ENCODE assay signal across 8 cellular contexts in the genomic region with DNA sequence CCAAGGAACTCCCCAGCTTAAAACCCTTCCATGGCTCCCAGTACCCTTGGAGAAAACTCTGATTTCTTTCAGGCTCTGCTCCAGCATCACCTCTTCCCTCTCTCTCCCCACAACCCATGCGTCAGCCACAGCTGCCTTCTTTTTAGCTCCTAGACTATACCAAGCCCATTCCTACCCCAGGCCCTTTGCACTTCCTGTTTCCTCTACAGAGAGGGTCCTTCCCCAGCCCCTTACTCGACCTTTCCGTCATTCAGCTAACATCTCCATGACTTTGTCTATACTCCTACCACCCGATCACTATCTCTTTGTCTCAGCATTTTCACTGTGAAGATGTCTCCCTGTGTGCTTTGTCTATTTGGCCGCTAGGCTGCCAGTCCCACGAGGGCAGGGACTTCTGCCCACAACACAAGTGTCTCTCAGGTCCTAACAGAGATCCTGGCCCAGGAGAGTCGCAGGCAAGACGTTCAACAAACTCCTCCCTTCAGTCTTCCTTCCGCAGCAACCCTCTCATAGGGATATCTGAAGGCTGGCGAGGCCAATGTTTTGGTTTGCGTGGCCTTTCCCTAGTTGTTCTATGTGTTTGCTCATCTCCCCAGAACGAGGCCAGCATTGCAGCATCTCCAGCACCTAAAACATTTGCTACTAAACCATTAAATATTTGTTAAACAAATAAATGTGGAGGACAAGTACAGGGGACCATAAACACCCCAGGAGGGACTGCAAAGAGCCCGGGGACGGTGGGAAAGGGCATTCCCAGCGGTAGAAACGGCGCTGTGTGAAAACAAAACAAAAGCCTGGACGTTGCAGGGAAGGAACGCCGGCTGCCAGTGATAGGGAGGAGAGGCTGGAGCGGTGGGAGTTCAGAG. TPM values are rescaled to one million over a fixed set of nuclear protein-coding genes. Genes with fewer than 3 reads are reported as not detected.
DNase-seq lines count a peak whose midpoint lies in the region; ATAC-seq and TF ChIP-seq lines count a peak whose summit lies in the region.

No MANE protein-coding gene starts in this region.

- no peaks in the 10 kb centered on the region for H3K36me3 ChIP-seq in CD8-positive, alpha-beta T cell (ENCODE audit: insufficient read depth, low read length)
- no peaks in the 10 kb centered on the region for H3K36me3 ChIP-seq in neural progenitor cell

- no peak overlapping the region for H3K27ac Mint-ChIP-seq in CD8-positive, alpha-beta T cell
- H3K27ac Mint-ChIP-seq in HFFc6 (peak overlapping the region; percentile 68), neural progenitor cell (no peak overlapping the region)

- H3K4me3 Mint-ChIP-seq in CD8-positive, alpha-beta T cell, result peak overlapping the region; percentile 52
- H3K4me3 Mint-ChIP-seq in HFFc6, result peak overlapping the region; percentile 87
- no peak overlapping the region for H3K4me3 Mint-ChIP-seq in neural progenitor cell

- H3K9ac ChIP-seq in neural progenitor cell, result no peak overlapping the region

- CTCF ChIA-PET in CD8-positive, alpha-beta T cell (lab: Charles Lee), result interaction anchor here (3.7 kb wide), 1 partner anchor 85 kb away, joined by 31 read pairs; no protein-coding TSS in a partner anchor

- no peaks in the 10 kb centered on the region for H3K9me3 ChIP-seq in CD8-positive, alpha-beta T cell (ENCODE audit: low read length)
- no peaks in the 10 kb centered on the region for H3K9me3 ChIP-seq in neural progenitor cell (ENCODE audit: low read depth)

- H4K20me1 ChIP-seq in neural progenitor cell (ENCODE audit: low read depth), result no peaks in the 10 kb centered on the region

- H3K79me2 ChIP-seq in neural progenitor cell (ENCODE audit: low read depth), result no peaks in the 10 kb centered on the region

- no peak overlapping the region for H3K27ac ChIP-seq in CD8-positive, alpha-beta T cell (ENCODE audit: low read depth, low read length)
- no peak overlapping the region for H3K27ac ChIP-seq in neural progenitor cell

- no peak for DNase-seq in CD8-positive, alpha-beta T cell
- DNase-seq in HFFc6 (peak; percentile 20), cerebellar cortex (ENCODE audit: low spot score) (peak; percentile 38), neural progenitor cell (ENCODE audit: low spot score) (no peak), cerebellum (ENCODE audit: low spot score) (no peak), germinal center (ENCODE audit: low spot score) (no peak)
- no peak for DNase-seq in activated CD8-positive, alpha-beta memory T cell treated with anti-CD3 and anti-CD28 coated beads, Interleukin-2, amount 50 U/mL, for 48 hours

- ATAC-seq in CD8-positive, alpha-beta T cell, result no peak
- no peak for ATAC-seq in HG03039 (IDR thresholded peaks at IDR 0.05; ENCODE audit: unreplicated experiment)

- peaks cover 21% of the 10 kb centered on the region for H3K4me1 ChIP-seq in CD8-positive, alpha-beta T cell (ENCODE audit: insufficient read depth, low read length)
- no peaks in the 10 kb centered on the region for H3K4me1 ChIP-seq in neural progenitor cell

- no peak overlapping the region for H3K4me3 ChIP-seq in CD8-positive, alpha-beta T cell (ENCODE audit: low read depth, low read length)
- no peak overlapping the region for H3K4me3 ChIP-seq in neural progenitor cell

- peak overlapping the region; percentile 42 for H2AFZ ChIP-seq in neural progenitor cell (replicated peaks)

- H3F3A ChIP-seq in neural progenitor cell (ENCODE audit: low read depth), result no peaks in the 10 kb centered on the region

- intact Hi-C loops in CD8-positive, alpha-beta T cell (cut with DNase I, micrococcal nuclease), result no loop called here

- no peak for TF ChIP-seq CTCF in CD8-positive, alpha-beta T cell (IDR thresholded peaks at IDR 0.05)
- TF ChIP-seq CTCF in HFFc6 (IDR thresholded peaks at IDR 0.05) (peak; percentile 31; the same call in 1 of the 2 replicates), neural progenitor cell (IDR thresholded peaks at IDR 0.05) (no peak)

- H3K27me3 ChIP-seq in CD8-positive, alpha-beta T cell (ENCODE audit: insufficient read depth, low read length), result peaks cover 29% of the 10 kb centered on the region
- H3K27me3 ChIP-seq in neural progenitor cell, result peaks cover 66% of the 10 kb centered on the region

- H3K27me3 Mint-ChIP-seq in CD8-positive, alpha-beta T cell (ENCODE audit: low read depth), result peaks cover 30% of the 10 kb centered on the region
- H3K27me3 Mint-ChIP-seq in HFFc6 (ENCODE audit: insufficient read depth) (peaks cover 11% of the 10 kb centered on the region), neural progenitor cell (ENCODE audit: insufficient read depth, low read depth) (peaks cover 26% of the 10 kb centered on the region)

- H3K4me1 Mint-ChIP-seq in CD8-positive, alpha-beta T cell (ENCODE audit: low read depth), result peaks cover 27% of the 10 kb centered on the region
- H3K4me1 Mint-ChIP-seq in HFFc6 (ENCODE audit: low read depth) (peaks cover 54% of the 10 kb centered on the region), neural progenitor cell (peaks cover 8% of the 10 kb centered on the region)

- no peaks in the 10 kb centered on the region for H3K36me3 Mint-ChIP-seq in CD8-positive, alpha-beta T cell
- peaks cover 12% of the 10 kb centered on the region for H3K36me3 Mint-ChIP-seq in HFFc6 (ENCODE audit: low read depth)
- no peaks in the 10 kb centered on the region for H3K36me3 Mint-ChIP-seq in neural progenitor cell

- no peak overlapping the region for H3K4me2 ChIP-seq in neural progenitor cell

- no peaks in the 10 kb centered on the region for H3K9me3 Mint-ChIP-seq in CD8-positive, alpha-beta T cell
- H3K9me3 Mint-ChIP-seq in HFFc6 (peaks cover 14% of the 10 kb centered on the region), neural progenitor cell (peaks cover 3% of the 10 kb centered on the region)

- POLR2A ChIA-PET in CD8-positive, alpha-beta T cell (lab: Charles Lee), result no interaction called here

RNA-seq across cellular contexts. Expression of gene CCNP, which starts 0.8 kb away (rescaled TPM):
- total RNA-seq in CD8-positive, alpha-beta T cell, result 1 to 10 TPM; 1.7 to 2.1 TPM
- under 1 TPM in 3 of 6 experiments, not detected in 3; 0.22 to 0.33 (median 0.31) TPM for total RNA-seq in HFFc6 (2021; fragmentation: NEBNext Ultra II Directional; extraction: Animal tissue kit (Norgen Biotek cat#: 25700))
- 1.7 TPM in 1 of 2 replicates, not detected in the other for total RNA-seq in neural progenitor cell (ENCODE audit: low replicate concordance)
- total RNA-seq in cerebellum, result 0.18 TPM

RNA-seq across cellular contexts. Expression of gene TTC9B, which starts 7.5 kb away (rescaled TPM):
- total RNA-seq in CD8-positive, alpha-beta T cell, result not detected
- total RNA-seq in HFFc6 (2021; fragmentation: NEBNext Ultra II Directional; extraction: Animal tissue kit (Norgen Biotek cat#: 25700)), result not detected
- total RNA-seq in neural progenitor cell (ENCODE audit: low replicate concordance) (not detected in 2 replicates), cerebellum (15.0 TPM)

RNA-seq across cellular contexts. Expression of gene MAP3K10, which starts 34.4 kb away (rescaled TPM):
- 10 to 100 TPM; 26.4 to 27.7 TPM for total RNA-seq in CD8-positive, alpha-beta T cell
- total RNA-seq in HFFc6 (2021; fragmentation: NEBNext Ultra II Directional; extraction: Animal tissue kit (Norgen Biotek cat#: 25700)), result 10 to 100 TPM; 10.7 to 14.9 (median 11.3) TPM
- 5.7 and 21.6 TPM in 2 replicates for total RNA-seq in neural progenitor cell (ENCODE audit: low replicate concordance)
- 17.7 TPM for total RNA-seq in cerebellum

RNA-seq across cellular contexts. Expression of gene AKT2, which starts 59.5 kb away (rescaled TPM):
- 100 to 1,000 TPM; 289 to 292 TPM for total RNA-seq in CD8-positive, alpha-beta T cell
- total RNA-seq in HFFc6 (2021; fragmentation: NEBNext Ultra II Directional; extraction: Animal tissue kit (Norgen Biotek cat#: 25700)), result 100 to 1,000 TPM; 128 to 133 (median 130) TPM
- 85.1 and 139 TPM in 2 replicates for total RNA-seq in neural progenitor cell (ENCODE audit: low replicate concordance)
- 90.2 TPM for total RNA-seq in cerebellum

Comparison
In these comparisons a context has a peak if more than half of its experiments do, and no peak if none do; other contexts are left out.
1. DNase-seq: peak in HFFc6 (single experiment) and cerebellar cortex (single experiment); none in CD8-positive, alpha-beta T cell (0 of 7), neural progenitor cell (single experiment), activated CD8-positive, alpha-beta memory T cell treated with anti-CD3 and anti-CD28 coated beads, Interleukin-2, amount 50 U/mL, for 48 hours (single experiment), cerebellum (single experiment) and germinal center (single experiment).
2. RNA of gene TTC9B, which starts 7.5 kb away (total RNA-seq): 15.0 TPM in cerebellum (single experiment); not detected in CD8-positive, alpha-beta T cell, not detected in HFFc6 and not detected in neural progenitor cell; every median in the first group is over 10 times any median in the second.